34 cellular contexts compared by ENCODE assay signal in genomic region chr17:42871647-42872046, GRCh38. TPM values are rescaled to one million over a fixed set of nuclear protein-coding genes. Genes with fewer than 3 reads are reported as not detected.
"Had no signal": no experiment of that assay in that cellular context is flagged by ENCODE, and none has a peak within 500 bp of the region (broad histone marks: within the 10 kb centered on the region; RNA-seq: fewer than 3 reads in every experiment).

No MANE protein-coding gene starts in this region.

- H3K4me1 ChIP-seq: ascending aorta had no signal

- ATAC-seq: activated CD4-positive, alpha-beta T cell treated with anti-CD3 and anti-CD28 coated beads for 36 hours; activated CD4-positive, CD25-positive, alpha-beta regulatory T cell treated with anti-CD3 and anti-CD28 coated beads, Interleukin-2, amount 50 U/mL, for 24 hours; activated CD8-positive, alpha-beta memory T cell treated with anti-CD3 and anti-CD28 coated beads, Interleukin-2, amount 10 ng/mL, durations not matched to agents 7 days and 5 days; activated CD8-positive, alpha-beta T cell treated with anti-CD3 and anti-CD28 coated beads, Interleukin-2, amount 10 ng/mL, durations not matched to agents 7 days and 5 days; activated naive CD8-positive, alpha-beta T cell treated with anti-CD3 and anti-CD28 coated beads, Interleukin-2, amount 50 U/mL, for 24 hours; WTC11 had no signal

- H3K36me3 ChIP-seq: cardiac muscle cell, WERI-Rb-1 had no signal

- DNase-seq: activated CD4-positive, alpha-beta memory T cell treated with anti-CD3 and anti-CD28 coated beads, Interleukin-2, amount 10 ng/mL, durations not matched to agents 7 days and 5 days; activated CD4-positive, alpha-beta T cell treated with anti-CD3 and anti-CD28 coated beads for 1 hour; activated CD4-positive, alpha-beta T cell treated with anti-CD3 and anti-CD28 coated beads for 36 hours; activated CD4-positive, alpha-beta T cell treated with anti-CD3 and anti-CD28 coated beads for 48 hours; activated CD4-positive, alpha-beta T cell treated with anti-CD3 and anti-CD28 coated beads, Interleukin-2, amount 10 ng/mL, durations not matched to agents 7 days and 5 days; activated CD4-positive, alpha-beta T cell treated with anti-CD3 and anti-CD28 coated beads, Interleukin-2, amount 50 U/mL, for 48 hours; activated CD4-positive, CD25-positive, alpha-beta regulatory T cell; activated CD8-positive, alpha-beta memory T cell treated with anti-CD3 and anti-CD28 coated beads for 24 hours; activated CD8-positive, alpha-beta memory T cell treated with anti-CD3 and anti-CD28 coated beads, Interleukin-2, amount 10 ng/mL, durations not matched to agents 7 days and 5 days; activated CD8-positive, alpha-beta memory T cell treated with anti-CD3 and anti-CD28 coated beads, Interleukin-2, amount 50 U/mL, for 48 hours; activated CD8-positive, alpha-beta T cell treated with anti-CD3 and anti-CD28 coated beads, Interleukin-2, amount 10 ng/mL, durations not matched to agents 7 days and 5 days; activated effector memory CD4-positive, alpha-beta T cell treated with Interleukin-2 at 50 U/mL for 16 hours; activated gamma-delta T cell; activated naive CD4-positive, alpha-beta T cell treated with anti-CD3 and anti-CD28 coated beads, Interleukin-2, amount 10 ng/mL, durations not matched to agents 7 days and 5 days; activated naive CD4-positive, alpha-beta T cell treated with Interleukin-2 at 50 U/mL for 16 hours; activated naive CD8-positive, alpha-beta T cell treated with anti-CD3 and anti-CD28 coated beads, Interleukin-2, amount 10 ng/mL, durations not matched to agents 7 days and 5 days; activated naive CD8-positive, alpha-beta T cell treated with anti-CD3 and anti-CD28 coated beads, Interleukin-2, amount 50 U/mL, for 24 hours; activated T-cell treated with anti-CD3 and anti-CD28 coated beads, Interleukin-2, amount 50 U/mL, for 24 hours; activated T-cell treated with anti-CD3 and anti-CD28 coated beads, Interleukin-2, amount 50 U/mL, for 48 hours; amygdala; anterior cingulate cortex; caudate nucleus; SW 1271; T-helper 1 cell; T-helper 2 cell; T-helper 9 cell; WERI-Rb-1 had no signal

- H3K27me3 ChIP-seq: ascending aorta, cardiac muscle cell had no signal

- H3K4me3 ChIP-seq: ascending aorta, cardiac muscle cell had no signal

- H3K9me3 ChIP-seq: ascending aorta had no signal

- FAIRE-seq: bronchial epithelial cell, TTC549 had no signal

- H3K27ac ChIP-seq: ascending aorta, cardiac muscle cell, WERI-Rb-1 had no signal

RNA-seq across cellular contexts. Expression of gene AOC2, which starts 27.3 kb away (rescaled TPM):
- total RNA-seq: ascending aorta had no signal

RNA-seq across cellular contexts. Expression of gene G6PC1, which starts 29.0 kb away (rescaled TPM):
- total RNA-seq: activated CD4-positive, alpha-beta memory T cell treated with anti-CD3 and anti-CD28 coated beads, Interleukin-2, amount 10 ng/mL, durations not matched to agents 7 days and 5 days; activated CD4-positive, alpha-beta T cell treated with anti-CD3 and anti-CD28 coated beads for 36 hours; activated CD4-positive, alpha-beta T cell treated with anti-CD3 and anti-CD28 coated beads, Interleukin-2, amount 10 ng/mL, durations not matched to agents 7 days and 5 days; activated CD8-positive, alpha-beta memory T cell treated with anti-CD3 and anti-CD28 coated beads, Interleukin-2, amount 10 ng/mL, durations not matched to agents 7 days and 5 days; activated CD8-positive, alpha-beta T cell treated with anti-CD3 and anti-CD28 coated beads, Interleukin-2, amount 10 ng/mL, durations not matched to agents 7 days and 5 days; activated naive CD8-positive, alpha-beta T cell treated with anti-CD3 and anti-CD28 coated beads, Interleukin-2, amount 10 ng/mL, durations not matched to agents 7 days and 5 days; activated T-helper 2 cell treated with anti-CD3 and anti-CD28 coated beads, Interferon-gamma antibody, Interleukin-2, Interleukin-4, amounts not matched to agents 10 μg/mL and 5 μg/mL and 100 μg/mL, durations not matched to agents 14 hours and 24 hours and 36 hours; ascending aorta; bronchial epithelial cell; cardiac muscle cell; WTC11 had no signal
- polyA plus RNA-seq: cardiac muscle cell had no signal
